Comparison of ENCODE assay signal across 21 cellular contexts in the genomic region with DNA sequence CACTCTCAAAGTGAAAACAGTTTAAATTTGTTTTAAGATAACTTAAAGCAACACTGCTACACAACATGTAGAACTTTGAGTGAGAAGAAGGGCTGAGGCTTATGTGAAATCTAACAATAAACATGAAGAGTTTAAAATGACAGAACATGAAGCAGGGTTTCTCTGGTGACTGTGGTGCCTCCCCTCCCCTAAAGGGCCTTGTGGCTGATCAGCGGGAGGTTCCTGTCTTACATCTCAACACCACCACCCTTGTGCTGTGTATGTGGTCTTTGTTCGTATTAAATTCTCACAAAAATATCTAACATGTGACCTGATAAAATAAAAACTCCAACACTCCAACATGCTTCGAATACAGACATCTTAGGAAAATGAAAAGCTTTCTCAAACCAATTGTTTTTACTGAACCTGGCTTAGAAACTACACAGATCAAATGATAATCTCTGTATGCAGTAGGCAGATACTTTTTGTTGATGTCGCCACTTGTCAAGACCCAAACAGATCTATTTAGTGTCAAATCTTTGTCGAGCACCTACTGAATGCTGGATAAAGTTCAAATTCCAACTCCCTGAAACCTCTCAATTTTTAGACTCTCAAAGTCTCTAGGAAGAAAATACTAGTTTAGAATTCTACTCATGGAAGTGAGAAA. TPM values are rescaled to one million over a fixed set of nuclear protein-coding genes. Genes with fewer than 3 reads are reported as not detected.
A peak's percentile ranks its signal among the peaks of the same experiment; 100 is the strongest.
DNase-seq lines count a peak whose midpoint lies in the region; ATAC-seq, FAIRE-seq and TF ChIP-seq lines count a peak whose summit lies in the region.
"Had no signal": no experiment of that assay in that cellular context is flagged by ENCODE, and none has a peak within 500 bp of the region (broad histone marks: within the 10 kb centered on the region; RNA-seq: fewer than 3 reads in every experiment).

No MANE protein-coding gene starts in this region.

- no peak overlapping the region for H3K9ac ChIP-seq in HepG2 (ENCODE audit: insufficient read depth, low read depth, low read length)

- ATAC-seq in HepG2 = no peak
- ATAC-seq in right lobe of liver = no peak
- peak; percentile 77 for ATAC-seq in T-helper 17 cell
- ATAC-seq in GM21723 (IDR thresholded peaks at IDR 0.05; ENCODE audit: unreplicated experiment) = no peak
- ATAC-seq: gastroesophageal sphincter, GM12878 had no signal

- H3K4me3 ChIP-seq in HepG2 (replicated peaks in 1 of 3; ENCODE audit: insufficient read depth in 1 of 3, low read depth in 2 of 3, low read length in 3 of 3) = no peak overlapping the region
- no peak overlapping the region for H3K4me3 ChIP-seq in right lobe of liver
- no peak overlapping the region for H3K4me3 ChIP-seq in thymus (ENCODE audit: low read length)
- H3K4me3 ChIP-seq: gastroesophageal sphincter, GM12878, left ventricle myocardium inferior, ovary, sigmoid colon had no signal

- TF ChIP-seq CTCF in HepG2 (CRISPR knock-in tag; IDR thresholded peaks at IDR 0.05) (no peak), right lobe of liver (IDR thresholded peaks at IDR 0.05) (no peak)

- no peaks in the 10 kb centered on the region for H3K27me3 ChIP-seq in HepG2 (ENCODE audit: control insufficient read depth in 1 of 2, insufficient read depth in 2 of 2, low read length in 2 of 2)
- no peaks in the 10 kb centered on the region for H3K27me3 ChIP-seq in right lobe of liver
- no peaks in the 10 kb centered on the region for H3K27me3 ChIP-seq in thymus (ENCODE audit: control insufficient read depth, insufficient read depth)
- H3K27me3 ChIP-seq: ovary, sigmoid colon had no signal

- CTCF ChIA-PET in HepG2 (lab: Yijun Ruan, JAX; ENCODE audit: low intra/inter-chr PET ratio, low total read pairs) = no interaction called here

- TF ChIP-seq EP300 in HepG2 (IDR thresholded peaks at IDR 0.05; ENCODE audit: low read depth in 2 of 2, low read length in 2 of 2) (no peak), HepG2 (CRISPR knock-in tag; IDR thresholded peaks at IDR 0.05; ENCODE audit: borderline replicate concordance) (no peak)

- peaks cover 44% of the 10 kb centered on the region for H3K4me1 ChIP-seq in HepG2 (ENCODE audit: insufficient read depth, low read length)
- peaks cover 0 to 27% (median 12%) of the 10 kb centered on the region in 4 donors for H3K4me1 ChIP-seq in right lobe of liver
- H3K4me1 ChIP-seq in thymus (ENCODE audit: control insufficient read depth, insufficient read depth, low read length) = peaks cover 5% of the 10 kb centered on the region
- H3K4me1 ChIP-seq: gastroesophageal sphincter, left ventricle myocardium inferior, sigmoid colon had no signal

- no peaks in the 10 kb centered on the region for H4K20me1 ChIP-seq in HepG2 (ENCODE audit: insufficient read depth, low read length)

- 47% methylated on average over 5 of the region's 5 CpGs for whole genome bisulfite sequencing in HepG2 (ENCODE audit: low lambda C conversion rate)
- 78% methylated on average over 5 of the region's 5 CpGs for WGBS in right lobe of liver (ENCODE audit: insufficient coverage, low coverage, low lambda C conversion rate, missing lambda C conversion rate)
- 54% methylated on average over 5 of the region's 5 CpGs for WGBS in thymus

- no peaks in the 10 kb centered on the region for H3K9me3 ChIP-seq in HepG2 (ENCODE audit: low read length)
- no peaks in the 10 kb centered on the region for H3K9me3 ChIP-seq in right lobe of liver
- no peaks in the 10 kb centered on the region for H3K9me3 ChIP-seq in T-helper 17 cell (ENCODE audit: control insufficient read depth, low read length, poor library complexity, severe bottlenecking)
- no peaks in the 10 kb centered on the region for H3K9me3 ChIP-seq in thymus (ENCODE audit: control insufficient read depth)
- H3K9me3 ChIP-seq: gastroesophageal sphincter, left ventricle myocardium inferior, ovary, sigmoid colon had no signal

- TF ChIP-seq POLR2A in HepG2 (IDR thresholded peaks at IDR 0.05; ENCODE audit: insufficient read depth in 1 of 2, low read depth in 2 of 2, low read length in 2 of 2) = no peak
- no peak for TF ChIP-seq POLR2A in right lobe of liver (IDR thresholded peaks at IDR 0.05)

- no peak for DNase-seq in HepG2 (ENCODE audit: low spot score)
- DNase-seq in right lobe of liver = no peak
- no peak for DNase-seq in T-helper 17 cell
- peak; percentile 11 for DNase-seq in foreskin melanocyte
- no peak for DNase-seq in RPMI8226
- no peak for DNase-seq in DMS 273 treated with DMSO at 0.1 percent for 48 hours (lab: John Stamatoyannopoulos, UW)
- DNase-seq: activated gamma-delta T cell, erythroblast, GDM1, IMR-90, left ventricle myocardium inferior, NCI-H69, ovary, sigmoid colon had no signal

- H3K79me2 ChIP-seq in HepG2 (ENCODE audit: insufficient read depth, low read length) = no peaks in the 10 kb centered on the region

- no peak overlapping the region for H3K27ac ChIP-seq in HepG2 (ENCODE audit: extremely low read length, insufficient read depth, low read length)
- no peak overlapping the region for H3K27ac ChIP-seq in right lobe of liver
- peak overlapping the region; percentile 42 for H3K27ac ChIP-seq in thymus (ENCODE audit: low read depth)
- H3K27ac ChIP-seq: gastroesophageal sphincter, left ventricle myocardium inferior, ovary, sigmoid colon had no signal

- TF ChIP-seq RAD21 in HepG2 (CRISPR knock-in tag; IDR thresholded peaks at IDR 0.05) = no peak

- no peak overlapping the region for H3K4me2 ChIP-seq in HepG2 (ENCODE audit: low read depth, low read length)

- no TSS peak for BruUV-seq in HepG2 (replicated peaks; lab: Mats Ljungman, UMichigan)

- peaks cover 40% of the 10 kb centered on the region for H3K4me1 Mint-ChIP-seq in T-helper 17 cell

- POLR2A ChIA-PET in HepG2 (lab: Yijun Ruan, JAX) = no interaction called here

- no peaks in the 10 kb centered on the region for H3K27me3 Mint-ChIP-seq in T-helper 17 cell
- H3K27me3 Mint-ChIP-seq: dendritic cell treated with granulocyte-macrophage colony-stimulating factor and Interleukin-4, amounts not matched to agents 40 ng/mL and 50 ng/mL, for 4 days had no signal

- H3K27ac Mint-ChIP-seq in T-helper 17 cell = peak overlapping the region; percentile 67
- H3K27ac Mint-ChIP-seq: dendritic cell treated with granulocyte-macrophage colony-stimulating factor and Interleukin-4, amounts not matched to agents 40 ng/mL and 50 ng/mL, for 4 days had no signal

- H3K36me3 Mint-ChIP-seq in T-helper 17 cell (ENCODE audit: low read depth) = peaks cover 3% of the 10 kb centered on the region
- H3K36me3 Mint-ChIP-seq: brain had no signal

- no peaks in the 10 kb centered on the region for H3K36me3 ChIP-seq in HepG2 (replicated peaks in 1 of 2; ENCODE audit: control insufficient read depth in 1 of 2, insufficient read depth in 2 of 2, low read length in 2 of 2)
- no peaks in the 10 kb centered on the region for H3K36me3 ChIP-seq in right lobe of liver
- no peaks in the 10 kb centered on the region for H3K36me3 ChIP-seq in thymus (ENCODE audit: control insufficient read depth, insufficient read depth)
- H3K36me3 ChIP-seq: gastroesophageal sphincter, left ventricle myocardium inferior, ovary, sigmoid colon had no signal

- in situ Hi-C loops in HepG2 (cut with HindIII; ENCODE audit: extremely low pct_ligation_motif_present, low pct_unique_long_range_greater_than_20kb) = no loop called here

- intact Hi-C loops in HepG2 (cut with micrococcal nuclease; ENCODE audit: unreplicated experiment) = no loop called here
- intact Hi-C loops in right lobe of liver (cut with DNase I) = no loop called here

- H3K4me3 Mint-ChIP-seq in T-helper 17 cell = peak overlapping the region; percentile 43
- H3K4me3 Mint-ChIP-seq: dendritic cell treated with granulocyte-macrophage colony-stimulating factor and Interleukin-4, amounts not matched to agents 40 ng/mL and 50 ng/mL, for 4 days had no signal

- no peak overlapping the region for H2AFZ ChIP-seq in HepG2 (ENCODE audit: low read length)

- FAIRE-seq in HepG2 (lab: Jason Lieb, UNC) = no peak
- FAIRE-seq: D721Med, GM12878 had no signal

TF ChIP-seq in HepG2, 621 proteins besides CTCF, POLR2A, EP300 and RAD21:
- TF ChIP-seq RXRB (CRISPR knock-in tag; IDR thresholded peaks at IDR 0.05; ENCODE audit: borderline replicate concordance) = no peak
- peak; percentile 97 for TF ChIP-seq ZKSCAN8 (CRISPR knock-in tag; IDR thresholded peaks at IDR 0.05; ENCODE audit: borderline replicate concordance)
- TF ChIP-seq ARID2 (CRISPR knock-in tag; IDR thresholded peaks at IDR 0.05; ENCODE audit: borderline replicate concordance) = no peak

RNA-seq across cellular contexts. Expression of a gene that starts 9.9 kb away (rescaled TPM):
- total RNA-seq in HepG2 (2016; rRNA removed; fragmentation: Illumina TruSeq; extraction: Trizol) = 83.3 and 143 TPM in 2 replicates
- 6.8 and 9.5 TPM in 2 replicates for total RNA-seq in HepG2 (2016; cell fraction: cytosol; rRNA removed; fragmentation: Illumina TruSeq; extraction: Trizol; ENCODE audit: low read depth)
- total RNA-seq in HepG2 (2016; cell fraction: insoluble cytoplasmic fraction; rRNA removed; fragmentation: Illumina TruSeq; extraction: Trizol) = 75.6 and 141 TPM in 2 replicates
- total RNA-seq in HepG2 (2016; cell fraction: membrane; rRNA removed; fragmentation: Illumina TruSeq; extraction: Trizol) = 20.0 and 24.2 TPM in 2 replicates
- 81.7 and 84.7 TPM in 2 replicates for total RNA-seq in HepG2 (2016; cell fraction: nucleus; rRNA removed; fragmentation: Illumina TruSeq; extraction: Trizol)
- polyA plus RNA-seq in HepG2 (2011; rRNA removed) = 29.7 and 35.2 TPM in 2 replicates
- polyA plus RNA-seq in HepG2 (2011; cell fraction: cytosol; rRNA removed) = 21.8 and 27.0 TPM in 2 replicates
- 16.5 and 22.9 TPM in 2 replicates for polyA plus RNA-seq in HepG2 (2011; cell fraction: nucleus; rRNA removed)
- polyA plus RNA-seq in HepG2 (2012) = 43.2 and 55.6 TPM in 2 replicates
- 2.5 and 3.4 TPM in 2 replicates for polyA plus RNA-seq in HepG2 (2016; cell fraction: cytosol; fragmentation: Illumina TruSeq; extraction: Trizol; ENCODE audit: low read depth)
- 131 and 137 TPM in 2 replicates for polyA plus RNA-seq in HepG2 (2016; cell fraction: insoluble cytoplasmic fraction; fragmentation: Illumina TruSeq; extraction: Trizol; ENCODE audit: low read depth)
- polyA plus RNA-seq in HepG2 (2016; cell fraction: membrane; fragmentation: Illumina TruSeq; extraction: Trizol; ENCODE audit: low read depth) = 10.6 and 10.9 TPM in 2 replicates
- polyA plus RNA-seq in HepG2 (2016; cell fraction: nucleus; fragmentation: Illumina TruSeq; extraction: Trizol; ENCODE audit: insufficient read depth, low read depth) = 77.5 and 91.9 TPM in 2 replicates
- polyA minus RNA-seq in HepG2 (2011; rRNA and poly(A)+ RNA removed; ENCODE audit: low replicate concordance) = 0.21 and 25.1 TPM in 2 replicates
- polyA minus RNA-seq in HepG2 (2011; cell fraction: cytosol; rRNA and poly(A)+ RNA removed) = 51.9 and 82.7 TPM in 2 replicates
- 85.0 and 104 TPM in 2 replicates for polyA minus RNA-seq in HepG2 (2011; cell fraction: nucleus; rRNA and poly(A)+ RNA removed)
- total RNA-seq in right lobe of liver = 100 to 1,000 TPM in 5 of 6 experiments, 10 to 100 TPM in 1; 96.4 to 152 (median 123) TPM
- total RNA-seq in T-helper 17 cell = 100 to 1,000 TPM; 117 to 134 TPM
- 33.3 TPM for polyA plus RNA-seq in thymus
